Comparison of ENCODE assay signal across 9 cellular contexts in the genomic region with DNA sequence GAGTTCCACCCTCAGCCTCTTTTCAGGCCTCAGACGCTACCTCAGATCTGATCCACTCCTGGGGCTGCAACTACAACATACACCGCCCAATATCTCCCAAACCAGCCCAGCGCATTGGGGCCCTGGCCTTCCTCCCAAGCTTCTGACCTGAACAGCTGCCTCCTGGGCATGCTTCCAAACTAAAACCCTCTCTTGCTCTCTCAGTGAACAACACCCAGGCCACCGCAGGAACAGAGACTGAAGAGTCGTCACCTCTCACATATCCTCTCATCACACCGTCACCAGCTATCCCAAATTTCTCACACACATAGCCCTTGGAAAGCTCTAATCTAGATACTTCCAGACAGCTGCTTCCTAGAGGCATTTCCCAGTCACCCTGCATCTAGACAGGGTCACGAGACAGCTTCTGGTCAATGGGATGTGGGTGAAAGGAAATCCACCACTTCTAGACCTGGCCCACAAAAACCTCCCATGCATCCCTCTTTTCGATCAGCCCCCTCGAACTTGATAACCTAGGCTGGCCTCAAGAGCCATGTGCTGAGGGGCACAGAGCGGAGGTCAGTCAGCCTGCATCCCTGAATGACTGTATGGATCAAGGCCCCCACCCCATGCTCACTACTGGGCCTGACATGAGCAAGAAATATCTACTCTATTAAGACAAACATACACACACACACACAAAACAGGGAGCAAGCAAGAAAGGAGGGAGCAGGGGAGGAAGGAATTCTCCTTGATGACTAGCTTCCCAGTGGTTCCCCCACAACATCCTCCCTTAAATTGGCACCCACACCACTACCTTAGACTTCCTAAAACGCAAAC. TPM values are rescaled to one million over a fixed set of nuclear protein-coding genes. Genes with fewer than 3 reads are reported as not detected.
DNase-seq lines count a peak whose midpoint lies in the region; ATAC-seq and TF ChIP-seq lines count a peak whose summit lies in the region.
"Had no signal": no experiment of that assay in that cellular context is flagged by ENCODE, and none has a peak within 500 bp of the region (broad histone marks: within the 10 kb centered on the region; RNA-seq: fewer than 3 reads in every experiment).

No MANE protein-coding gene starts in this region.

- H4K20me1 ChIP-seq in OCI-LY1 (ENCODE audit: insufficient read depth, low read length), result no peaks in the 10 kb centered on the region

- H3K27ac ChIP-seq in OCI-LY1 (ENCODE audit: low read depth, low read length, poor library complexity, severe bottlenecking) (no peak overlapping the region), epithelial cell of prostate (peak overlapping the region; percentile 59), parathyroid adenoma (peak overlapping the region; percentile 55)
- H3K27ac ChIP-seq: HL-60 had no signal

- H3K9me2 ChIP-seq in OCI-LY1 (ENCODE audit: low read depth, low read length), result no peaks in the 10 kb centered on the region

- ATAC-seq in GM21447 (IDR thresholded peaks at IDR 0.05; ENCODE audit: unreplicated experiment), result no peak
- no peak for ATAC-seq in HG03565 (IDR thresholded peaks at IDR 0.05; ENCODE audit: unreplicated experiment)
- ATAC-seq in HG02973 (IDR thresholded peaks at IDR 0.05; ENCODE audit: unreplicated experiment), result no peak

- H3K4me2 ChIP-seq in OCI-LY1 (ENCODE audit: low read length) (peak overlapping the region; percentile 97), parathyroid adenoma (ENCODE audit: low read length) (peak overlapping the region; percentile 86)

- H3K9me3 ChIP-seq in OCI-LY1 (ENCODE audit: low read length) (peaks cover 1% of the 10 kb centered on the region; the same call in 1 of the 2 replicates), parathyroid adenoma (ENCODE audit: control insufficient read depth, low read length) (no peaks in the 10 kb centered on the region)

- TF ChIP-seq CTCF in OCI-LY1 (IDR thresholded peaks at IDR 0.05; ENCODE audit: low read length), result no peak
- TF ChIP-seq CTCF in parathyroid adenoma (IDR thresholded peaks at IDR 0.05), result no peak

- peaks cover 16% of the 10 kb centered on the region; the same call in 1 of the 2 replicates for H3K79me2 ChIP-seq in OCI-LY1 (ENCODE audit: insufficient read depth, low read length)
- no peaks in the 10 kb centered on the region for H3K79me2 ChIP-seq in parathyroid adenoma

- no peaks in the 10 kb centered on the region for H3F3A ChIP-seq in OCI-LY1 (ENCODE audit: insufficient read depth, low read length)

- no peaks in the 10 kb centered on the region for H3K27me3 ChIP-seq in OCI-LY1 (ENCODE audit: insufficient read depth, low read length)
- H3K27me3 ChIP-seq in parathyroid adenoma (ENCODE audit: control insufficient read depth, insufficient read depth, low read length), result no peaks in the 10 kb centered on the region

- H3K36me3 ChIP-seq in OCI-LY1 (ENCODE audit: insufficient read depth, low read length) (peaks cover 19% of the 10 kb centered on the region; the same call in 1 of the 2 replicates), parathyroid adenoma (ENCODE audit: control insufficient read depth, insufficient read depth, low read length) (no peaks in the 10 kb centered on the region)

- H3K4me1 ChIP-seq in OCI-LY1 (ENCODE audit: insufficient read depth, low read length, severe bottlenecking), result peaks cover 32% of the 10 kb centered on the region
- peaks cover 17% of the 10 kb centered on the region for H3K4me1 ChIP-seq in parathyroid adenoma

- peak; percentile 42 for DNase-seq in Daoy (ENCODE audit: low read depth)
- no peak for DNase-seq in epithelial cell of prostate (ENCODE audit: low read depth, low spot score)
- no peak for DNase-seq in activated gamma-delta T cell treated with Interleukin-2 at 50 U/mL for 16 hours

- peak overlapping the region; percentile 91; the same call in 1 of the 2 replicates for H3K9ac ChIP-seq in OCI-LY1 (ENCODE audit: low read length)
- H3K9ac ChIP-seq in parathyroid adenoma, result no peak overlapping the region

- no peak overlapping the region for H2AFZ ChIP-seq in OCI-LY1 (ENCODE audit: low read length)
- H2AFZ ChIP-seq in parathyroid adenoma, result peak overlapping the region; percentile 85

- H3K4me3 ChIP-seq in OCI-LY1 (ENCODE audit: low read depth, low read length, poor library complexity, severe bottlenecking) (peak overlapping the region; percentile 97), parathyroid adenoma (ENCODE audit: low read depth, low read length) (peak overlapping the region; percentile 4)

RNA-seq across cellular contexts. Expression of a gene that starts 1.8 kb away (rescaled TPM):
- 22.8 and 34.8 TPM in 2 replicates for total RNA-seq in Daoy (2014; rRNA removed; shearing (Covaris generic))
